In the genomic region with DNA sequence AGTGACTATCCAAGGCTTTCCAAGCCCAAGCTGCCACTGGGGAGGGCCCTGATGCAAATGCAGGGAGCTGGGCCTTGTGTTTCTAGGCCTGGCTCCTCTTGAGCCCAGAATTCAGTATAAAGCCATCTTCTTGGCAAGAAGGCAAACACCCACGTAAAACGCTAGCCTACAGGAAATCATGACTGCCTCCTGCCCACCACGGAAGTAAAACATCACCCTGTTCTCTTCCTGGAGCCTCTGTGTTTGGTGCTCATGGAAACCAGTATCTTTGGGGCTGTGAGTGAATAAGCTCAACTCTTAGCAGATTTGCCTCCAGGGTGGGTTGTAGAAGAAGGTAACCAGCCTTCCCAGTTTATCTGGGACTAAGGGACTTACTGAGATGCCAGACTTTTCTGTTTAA, we compare ENCODE assay signal across 16 cellular contexts.
DNase-seq lines count a peak whose midpoint lies in the region; ATAC-seq, FAIRE-seq and TF ChIP-seq lines count a peak whose summit lies in the region.
"Had no signal": no experiment of that assay in that cellular context is flagged by ENCODE, and none has a peak within 500 bp of the region (broad histone marks: within the 10 kb centered on the region; RNA-seq: fewer than 3 reads in every experiment).

No MANE protein-coding gene starts in this region.

- H3K36me3 Mint-ChIP-seq in activated CD4-positive, alpha-beta memory T cell treated with anti-CD3 and anti-CD28 coated beads, Interleukin-2, amount 10 ng/mL, durations not matched to agents 7 days and 5 days (ENCODE audit: low read depth) = peaks cover 2% of the 10 kb centered on the region
- peaks cover 8% of the 10 kb centered on the region for H3K36me3 Mint-ChIP-seq in activated naive CD8-positive, alpha-beta T cell treated with anti-CD3 and anti-CD28 coated beads, Interleukin-2, amount 10 ng/mL, durations not matched to agents 7 days and 5 days

- CTCF ChIA-PET in activated CD4-positive, alpha-beta memory T cell treated with anti-CD3 and anti-CD28 coated beads, Interleukin-2, amount 10 ng/mL, durations not matched to agents 7 days and 5 days (lab: Charles Lee) = no interaction called here

- DNase-seq in activated naive CD4-positive, alpha-beta T cell treated with Interleukin-2 at 50 U/mL for 16 hours = peak; percentile 4
- DNase-seq in activated naive CD4-positive, alpha-beta T cell (lab: John Stamatoyannopoulos, UW) = no peak
- peak; percentile 17 for DNase-seq in activated CD4-positive, alpha-beta memory T cell treated with anti-CD3 and anti-CD28 coated beads, Interleukin-2, amount 10 ng/mL, durations not matched to agents 7 days and 5 days
- DNase-seq in activated naive CD8-positive, alpha-beta T cell treated with anti-CD3 and anti-CD28 coated beads, Interleukin-2, amount 10 ng/mL, durations not matched to agents 7 days and 5 days = peak; percentile 31
- peak; percentile 17 for DNase-seq in stimulated activated naive CD8-positive, alpha-beta T cell treated with anti-CD3 and anti-CD28 coated beads, Interleukin-15, Interleukin-2, amounts not matched to agents 100 U/mL and 50 U/mL, for 24 hours
- DNase-seq in substantia nigra (lab: John Stamatoyannopoulos, UW) = no peak
- no peak for DNase-seq in D721Med (ENCODE audit: insufficient read length, low spot score)
- DNase-seq in coronary artery (ENCODE audit: low spot score) = no peak
- DNase-seq: anterior cingulate cortex, DMS79 treated with DMSO at 0.1 percent for 48 hours, NCI-H1092, ovary, PC-9 had no signal

- no peaks in the 10 kb centered on the region for H3K9me3 Mint-ChIP-seq in activated CD4-positive, alpha-beta memory T cell treated with anti-CD3 and anti-CD28 coated beads, Interleukin-2, amount 10 ng/mL, durations not matched to agents 7 days and 5 days
- H3K9me3 Mint-ChIP-seq in activated naive CD8-positive, alpha-beta T cell treated with anti-CD3 and anti-CD28 coated beads, Interleukin-2, amount 10 ng/mL, durations not matched to agents 7 days and 5 days = peaks cover 7% of the 10 kb centered on the region

- POLR2A ChIA-PET in activated CD4-positive, alpha-beta memory T cell treated with anti-CD3 and anti-CD28 coated beads, Interleukin-2, amount 10 ng/mL, durations not matched to agents 7 days and 5 days (lab: Charles Lee) = no interaction called here
- POLR2A ChIA-PET in activated naive CD8-positive, alpha-beta T cell treated with anti-CD3 and anti-CD28 coated beads, Interleukin-2, amount 10 ng/mL, durations not matched to agents 7 days and 5 days (lab: Charles Lee) = no interaction called here

- H3K4me3 Mint-ChIP-seq in activated CD4-positive, alpha-beta memory T cell treated with anti-CD3 and anti-CD28 coated beads, Interleukin-2, amount 10 ng/mL, durations not matched to agents 7 days and 5 days = no peak overlapping the region
- H3K4me3 Mint-ChIP-seq in activated naive CD8-positive, alpha-beta T cell treated with anti-CD3 and anti-CD28 coated beads, Interleukin-2, amount 10 ng/mL, durations not matched to agents 7 days and 5 days = peak overlapping the region; percentile 14
- H3K4me3 Mint-ChIP-seq: IgD-negative memory B cell had no signal

- no peak overlapping the region for H3K27ac Mint-ChIP-seq in activated CD4-positive, alpha-beta memory T cell treated with anti-CD3 and anti-CD28 coated beads, Interleukin-2, amount 10 ng/mL, durations not matched to agents 7 days and 5 days
- peak overlapping the region; percentile 83 for H3K27ac Mint-ChIP-seq in activated naive CD8-positive, alpha-beta T cell treated with anti-CD3 and anti-CD28 coated beads, Interleukin-2, amount 10 ng/mL, durations not matched to agents 7 days and 5 days
- H3K27ac Mint-ChIP-seq: IgD-negative memory B cell had no signal

- H3K4me1 Mint-ChIP-seq in activated CD4-positive, alpha-beta memory T cell treated with anti-CD3 and anti-CD28 coated beads, Interleukin-2, amount 10 ng/mL, durations not matched to agents 7 days and 5 days = peaks cover 9% of the 10 kb centered on the region
- peaks cover 12% of the 10 kb centered on the region for H3K4me1 Mint-ChIP-seq in activated naive CD8-positive, alpha-beta T cell treated with anti-CD3 and anti-CD28 coated beads, Interleukin-2, amount 10 ng/mL, durations not matched to agents 7 days and 5 days

- no peaks in the 10 kb centered on the region for H3K27me3 Mint-ChIP-seq in activated CD4-positive, alpha-beta memory T cell treated with anti-CD3 and anti-CD28 coated beads, Interleukin-2, amount 10 ng/mL, durations not matched to agents 7 days and 5 days
- H3K27me3 Mint-ChIP-seq in activated naive CD8-positive, alpha-beta T cell treated with anti-CD3 and anti-CD28 coated beads, Interleukin-2, amount 10 ng/mL, durations not matched to agents 7 days and 5 days = no peaks in the 10 kb centered on the region

- TF ChIP-seq CTCF in D721Med (IDR thresholded peaks at IDR 0.05; ENCODE audit: insufficient read depth, missing control alignments) (no peak), coronary artery (IDR thresholded peaks at IDR 0.05) (no peak)

- H3K27ac ChIP-seq in substantia nigra (ENCODE audit: low read depth, low read length, poor library complexity, severe bottlenecking) (no peak overlapping the region), coronary artery (no peak overlapping the region)
- H3K27ac ChIP-seq: A549, ovary, PC-9 had no signal

- no peak overlapping the region for H3K4me3 ChIP-seq in coronary artery
- H3K4me3 ChIP-seq: A549, ovary, PC-9 had no signal

- ATAC-seq in activated naive CD8-positive, alpha-beta T cell treated with anti-CD3 and anti-CD28 coated beads, Interleukin-2, amount 10 ng/mL, durations not matched to agents 7 days and 5 days (ENCODE audit: low read depth) = peak; percentile 90
- peak; percentile 79 for ATAC-seq in stimulated activated naive CD8-positive, alpha-beta T cell treated with anti-CD3 and anti-CD28 coated beads, Interleukin-15, Interleukin-2, amounts not matched to agents 100 U/mL and 50 U/mL, for 24 hours
- ATAC-seq: A549 had no signal

- FAIRE-seq in D721Med (lab: Jason Lieb, UNC) = no peak
- FAIRE-seq: A549, frontal cortex had no signal

Comparison
In these comparisons a context has a peak if more than half of its experiments do, and no peak if none do; other contexts are left out.
1. DNase-seq: peak in activated naive CD4-positive, alpha-beta T cell treated with Interleukin-2 at 50 U/mL for 16 hours (single experiment), activated CD4-positive, alpha-beta memory T cell treated with anti-CD3 and anti-CD28 coated beads, Interleukin-2, amount 10 ng/mL, durations not matched to agents 7 days and 5 days (single experiment), activated naive CD8-positive, alpha-beta T cell treated with anti-CD3 and anti-CD28 coated beads, Interleukin-2, amount 10 ng/mL, durations not matched to agents 7 days and 5 days (single experiment) and stimulated activated naive CD8-positive, alpha-beta T cell treated with anti-CD3 and anti-CD28 coated beads, Interleukin-15, Interleukin-2, amounts not matched to agents 100 U/mL and 50 U/mL, for 24 hours (single experiment); none in activated naive CD4-positive, alpha-beta T cell (0 of 4), substantia nigra (0 of 49), D721Med (single experiment) and coronary artery (single experiment).